In genomic region chr2:16461672-16462071, GRCh38 we compare ENCODE assay signal across 24 cellular contexts.
"Had no signal": no experiment of that assay in that cellular context is flagged by ENCODE, and none has a peak within 500 bp of the region (broad histone marks: within the 10 kb centered on the region; RNA-seq: fewer than 3 reads in every experiment).

No MANE protein-coding gene starts in this region.

- H3K4me3 ChIP-seq: adrenal gland, ascending aorta, lung, psoas muscle, right atrium auricular region, spleen, thyroid gland had no signal

- H3K27me3 ChIP-seq: adrenal gland, ascending aorta, right atrium auricular region, thyroid gland had no signal

- H3K27ac ChIP-seq: adrenal gland, ascending aorta, psoas muscle, right atrium auricular region, spleen, thyroid gland had no signal

- H3K9me3 ChIP-seq: adrenal gland, ascending aorta, psoas muscle, right atrium auricular region, spleen, thyroid gland had no signal

- ATAC-seq: activated T-cell treated with anti-CD3 and anti-CD28 coated beads, Interleukin-2, amount 50 U/mL, for 4 hours; esophagus mucosa; naive thymus-derived CD8-positive, alpha-beta T cell; psoas muscle had no signal

- FAIRE-seq: endothelial cell of umbilical vein, frontal cortex, kidney had no signal

- DNase-seq: activated CD4-positive, alpha-beta T cell treated with anti-CD3 and anti-CD28 coated beads for 4 hours; activated CD4-positive, alpha-beta T cell treated with anti-CD3 and anti-CD28 coated beads, Interleukin-2, amount 50 U/mL, for 48 hours; activated CD4-positive, CD25-positive, alpha-beta regulatory T cell; activated CD8-positive, alpha-beta memory T cell treated with anti-CD3 and anti-CD28 coated beads, Interleukin-2, amount 50 U/mL, for 48 hours; activated naive CD4-positive, alpha-beta T cell; activated T-cell treated with anti-CD3 and anti-CD28 coated beads, Interleukin-2, amount 50 U/mL, for 4 hours; adrenal gland; central memory CD4-positive, alpha-beta T cell; dermis blood vessel endothelial cell; effector memory CD4-positive, alpha-beta T cell; kidney; naive thymus-derived CD8-positive, alpha-beta T cell; psoas muscle; spleen; stimulated activated CD4-positive, alpha-beta T cell treated with anti-CD3 and anti-CD28 coated beads, Interleukin-4, amount 100 ng/mL, for 4 hours; substantia nigra; T1000; thyroid gland had no signal

- H3K36me3 ChIP-seq: adrenal gland, ascending aorta, right atrium auricular region, spleen, thyroid gland had no signal

- H3K4me1 ChIP-seq: adrenal gland, ascending aorta, psoas muscle, right atrium auricular region, spleen, thyroid gland had no signal
